11 cellular contexts compared by ENCODE assay signal in the genomic region with DNA sequence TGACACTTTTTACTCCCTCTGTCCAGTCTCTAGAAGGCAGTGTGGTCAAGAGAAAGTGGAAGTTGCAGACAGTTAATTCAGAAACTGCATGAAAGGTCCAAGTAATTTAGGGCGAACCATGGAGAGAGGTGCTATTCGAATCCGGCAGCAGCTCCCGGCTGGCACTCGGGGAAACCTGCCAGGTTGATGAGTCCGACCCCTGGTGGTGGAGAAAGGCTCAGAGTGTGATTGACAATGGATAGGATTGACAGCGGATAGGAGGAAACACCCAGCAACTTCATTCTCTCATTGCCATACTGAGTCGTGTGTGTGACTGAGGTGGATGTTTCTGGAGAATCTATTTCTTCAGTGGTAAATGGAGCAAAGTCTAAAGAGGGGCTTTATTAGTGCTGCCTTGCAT.
DNase-seq lines count a peak whose midpoint lies in the region; ATAC-seq, FAIRE-seq and TF ChIP-seq lines count a peak whose summit lies in the region.
"Had no signal": no experiment of that assay in that cellular context is flagged by ENCODE, and none has a peak within 500 bp of the region (broad histone marks: within the 10 kb centered on the region; RNA-seq: fewer than 3 reads in every experiment).

No MANE protein-coding gene starts in this region.

- H3K9me1 ChIP-seq in keratinocyte (ENCODE audit: control insufficient read depth, extremely low read depth, insufficient read depth, low read length): no peaks in the 10 kb centered on the region

- no peaks in the 10 kb centered on the region for H3K9me3 ChIP-seq in keratinocyte (ENCODE audit: control insufficient read depth, low read depth, low read length)
- H3K9me3 ChIP-seq: thoracic aorta had no signal

- peak; percentile 85 for TF ChIP-seq CTCF in C4-2B (conservative IDR thresholded peaks at IDR 0.05)
- TF ChIP-seq CTCF in RWPE1 (conservative IDR thresholded peaks at IDR 0.05; ENCODE audit: low read depth): no peak
- TF ChIP-seq CTCF in keratinocyte (optimal IDR thresholded peaks at IDR 0.05 in 1 of 3, IDR thresholded peaks at IDR 0.05 in 1 of 3, conservative IDR thresholded peaks at IDR 0.05 in 1 of 3; ENCODE audit: extremely low read depth in 1 of 3, insufficient read depth in 2 of 3, low read length in 3 of 3): peak; percentile 71 to 73 (median 72)

- no peaks in the 10 kb centered on the region for H3K4me1 ChIP-seq in keratinocyte (ENCODE audit: control insufficient read depth, extremely low read depth, insufficient read depth, low read length)

- POLR2A ChIA-PET in RWPE1 (lab: Yijun Ruan, JAX; ENCODE audit: low non-redundant PET) (no interaction called here), T-cell (lab: Charles Lee) (no interaction called here)

- no peaks in the 10 kb centered on the region for H3K4me1 Mint-ChIP-seq in T-cell

- H3K36me3 ChIP-seq in H7 (replicated peaks; ENCODE audit: control insufficient read depth, insufficient read depth, low read length) (no peaks in the 10 kb centered on the region), keratinocyte (ENCODE audit: control insufficient read depth in 2 of 2, extremely low read depth in 1 of 2, insufficient read depth in 2 of 2, low read length in 2 of 2) (no peaks in the 10 kb centered on the region)
- H3K36me3 ChIP-seq: thoracic aorta had no signal

- no peaks in the 10 kb centered on the region for H3K79me2 ChIP-seq in keratinocyte (ENCODE audit: control insufficient read depth, insufficient read depth, low read length)

- FAIRE-seq in keratinocyte (lab: Jason Lieb, UNC): peak; percentile 70

- H3K9ac ChIP-seq in keratinocyte (ENCODE audit: control insufficient read depth, extremely low read depth, insufficient read depth, low read length): no peak overlapping the region

- dilution Hi-C loops in keratinocyte (cut with MboI; ENCODE audit: extremely low pct_ligation_motif_present, low sequenced_read_pairs): no loop called here

- H3K27ac ChIP-seq in C4-2B (no peak overlapping the region), RWPE1 (no peak overlapping the region), keratinocyte (ENCODE audit: control insufficient read depth, insufficient read depth, low read length) (no peak overlapping the region)
- H3K27ac ChIP-seq: thoracic aorta had no signal

- H3K27me3 Mint-ChIP-seq in T-cell: peaks cover 9 to 15% of the 10 kb centered on the region in 2 donors

- H3K27me3 ChIP-seq in H7 (ENCODE audit: control insufficient read depth, insufficient read depth, low read length): no peaks in the 10 kb centered on the region
- no peaks in the 10 kb centered on the region for H3K27me3 ChIP-seq in keratinocyte (ENCODE audit: control insufficient read depth, extremely low read depth, insufficient read depth, low read length)

- CTCF ChIA-PET in RWPE1 (lab: Yijun Ruan, JAX) (interaction anchor here (0.6 to 2.3 kb wide), 11 partner anchors 12 to 1285 kb away, joined by 3 to 9 read pairs (median 3); no protein-coding TSS in a partner anchor), T-cell (lab: Charles Lee) (no interaction called here)

- no peaks in the 10 kb centered on the region for H4K20me1 ChIP-seq in keratinocyte (ENCODE audit: control insufficient read depth, extremely low read depth, insufficient read depth, low read length)

- H3K9me3 Mint-ChIP-seq in T-cell: peaks cover 0 to 11% (median 3%) of the 10 kb centered on the region in 3 donors

- H3K4me3 Mint-ChIP-seq in T-cell: no peak overlapping the region

- no peak overlapping the region for H3K27ac Mint-ChIP-seq in T-cell

- no peak overlapping the region for H3K4me2 ChIP-seq in keratinocyte (ENCODE audit: control insufficient read depth, extremely low read depth, insufficient read depth, low read depth, low read length)

- H2AFZ ChIP-seq in keratinocyte (ENCODE audit: control insufficient read depth, low read length): no peak overlapping the region

- DNase-seq in H7 (peak; percentile 81), RWPE1 (ENCODE audit: low spot score) (peak; percentile 48), keratinocyte (ENCODE audit: low read depth, low spot score) (no peak), T-cell (no peak), NCI-H446 treated with DMSO at 0.1 percent for 48 hours (lab: John Stamatoyannopoulos, UW) (no peak)
- DNase-seq: GF-D8, NCI-H1105 had no signal

- H3K4me3 ChIP-seq in H7 (ENCODE audit: insufficient read depth, low read depth, low read length) (no peak overlapping the region), keratinocyte (ENCODE audit: control insufficient read depth in 2 of 3, extremely low read depth in 1 of 3, insufficient read depth in 2 of 3, low read depth in 1 of 3, low read length in 3 of 3) (no peak overlapping the region)
- H3K4me3 ChIP-seq: thoracic aorta had no signal

- H3K36me3 Mint-ChIP-seq in T-cell: no peaks in the 10 kb centered on the region

- ATAC-seq in T-cell (replicated peaks in 1 of 4) (no peak), GM19035 (IDR thresholded peaks at IDR 0.05; ENCODE audit: unreplicated experiment) (no peak), HG03175 (IDR thresholded peaks at IDR 0.05; ENCODE audit: unreplicated experiment) (no peak)

Comparison
In these comparisons a context has a peak if more than half of its experiments do, and no peak if none do; other contexts are left out.
1. DNase-seq: peak in H7 (single experiment) and RWPE1 (single experiment); none in keratinocyte (single experiment), T-cell (0 of 34) and NCI-H446 treated with DMSO at 0.1 percent for 48 hours (single experiment).